In genomic region chr15:25830844-25831443, GRCh38 we compare ENCODE assay signal across 10 cellular contexts. TPM values are rescaled to one million over a fixed set of nuclear protein-coding genes. Genes with fewer than 3 reads are reported as not detected.
DNase-seq lines count a peak whose midpoint lies in the region; ATAC-seq and TF ChIP-seq lines count a peak whose summit lies in the region.
"Had no signal": no experiment of that assay in that cellular context is flagged by ENCODE, and none has a peak within 500 bp of the region (broad histone marks: within the 10 kb centered on the region; RNA-seq: fewer than 3 reads in every experiment).

No MANE protein-coding gene starts in this region.

- CTCF ChIA-PET in activated naive CD4-positive, alpha-beta T cell treated with anti-CD3 and anti-CD28 coated beads, Interleukin-2, amount 10 ng/mL, durations not matched to agents 7 days and 5 days (lab: Charles Lee): no interaction called here
- CTCF ChIA-PET in activated naive CD4-positive, alpha-beta T cell treated with anti-CD3 and anti-CD28 coated beads for 36 hours (lab: Charles Lee): interaction anchor here (0.6 kb wide), 1 partner anchor 120 kb away, joined by 3 read pairs; no protein-coding TSS in a partner anchor

- H3K4me3 ChIP-seq in fibroblast of mammary gland (ENCODE audit: control insufficient read depth, low read depth, low read length): peak overlapping the region; percentile 47
- no peak overlapping the region for H3K4me3 ChIP-seq in uterus

- intact Hi-C loops in activated naive CD4-positive, alpha-beta T cell treated with anti-CD3 and anti-CD28 coated beads for 36 hours (cut with micrococcal nuclease): no loop called here
- intact Hi-C loops in uterus (cut with DNase I; ENCODE audit: low total_unique reads): no loop called here

- H3K9me3 ChIP-seq in uterus: no peaks in the 10 kb centered on the region

- no peak for TF ChIP-seq POLR2A in uterus (IDR thresholded peaks at IDR 0.05)

- peaks cover 1% of the 10 kb centered on the region for H3K9me3 Mint-ChIP-seq in activated naive CD4-positive, alpha-beta T cell treated with anti-CD3 and anti-CD28 coated beads, Interleukin-2, amount 10 ng/mL, durations not matched to agents 7 days and 5 days
- peaks cover 13% of the 10 kb centered on the region for H3K9me3 Mint-ChIP-seq in activated naive CD4-positive, alpha-beta T cell treated with anti-CD3 and anti-CD28 coated beads for 36 hours
- peaks cover 14% of the 10 kb centered on the region for H3K9me3 Mint-ChIP-seq in nephron

- no peak for TF ChIP-seq CTCF in fibroblast of mammary gland (conservative IDR thresholded peaks at IDR 0.05; ENCODE audit: control insufficient read depth, insufficient read depth, low read depth, low read length)
- TF ChIP-seq CTCF in nephron (IDR thresholded peaks at IDR 0.05; ENCODE audit: unreplicated experiment in 3 of 3): no peak
- no peak for TF ChIP-seq CTCF in uterus (IDR thresholded peaks at IDR 0.05)

- H3K27me3 ChIP-seq in uterus: no peaks in the 10 kb centered on the region

- H3K27ac ChIP-seq in uterus: peak overlapping the region; percentile 73

- no peaks in the 10 kb centered on the region for H3K27me3 Mint-ChIP-seq in activated naive CD4-positive, alpha-beta T cell treated with anti-CD3 and anti-CD28 coated beads, Interleukin-2, amount 10 ng/mL, durations not matched to agents 7 days and 5 days
- no peaks in the 10 kb centered on the region for H3K27me3 Mint-ChIP-seq in activated naive CD4-positive, alpha-beta T cell treated with anti-CD3 and anti-CD28 coated beads for 36 hours (ENCODE audit: low read depth)
- H3K27me3 Mint-ChIP-seq in nephron (ENCODE audit: low read depth): peaks cover 6% of the 10 kb centered on the region

- peaks cover 37% of the 10 kb centered on the region for H3K36me3 Mint-ChIP-seq in activated naive CD4-positive, alpha-beta T cell treated with anti-CD3 and anti-CD28 coated beads, Interleukin-2, amount 10 ng/mL, durations not matched to agents 7 days and 5 days
- H3K36me3 Mint-ChIP-seq in activated naive CD4-positive, alpha-beta T cell treated with anti-CD3 and anti-CD28 coated beads for 36 hours (ENCODE audit: low read depth): peaks cover 30% of the 10 kb centered on the region
- H3K36me3 Mint-ChIP-seq in nephron (ENCODE audit: low read depth): no peaks in the 10 kb centered on the region

- no peak for DNase-seq in activated naive CD4-positive, alpha-beta T cell treated with anti-CD3 and anti-CD28 coated beads, Interleukin-2, amount 10 ng/mL, durations not matched to agents 7 days and 5 days
- no peak for DNase-seq in activated naive CD4-positive, alpha-beta T cell treated with anti-CD3 and anti-CD28 coated beads for 36 hours
- DNase-seq in fibroblast of mammary gland (ENCODE audit: low read depth) (peak; percentile 95), uterus (peak; percentile 71 to 73), NCI-H1105 treated with DMSO at 0.1 percent for 48 hours (lab: John Stamatoyannopoulos, UW) (no peak)
- DNase-seq: 8988T; activated effector memory CD4-positive, alpha-beta T cell treated with anti-CD3 and anti-CD28 coated beads, Interleukin-2, amount 50 U/mL, for 16 hours had no signal

- H3K4me1 ChIP-seq in uterus: peaks cover 0 to 5% of the 10 kb centered on the region in 2 donors

- ATAC-seq in GM19324 (IDR thresholded peaks at IDR 0.05; ENCODE audit: low FRiP score, unreplicated experiment) (no peak), GM18517 (IDR thresholded peaks at IDR 0.05; ENCODE audit: unreplicated experiment) (no peak)

- peaks cover 18% of the 10 kb centered on the region for H3K4me1 Mint-ChIP-seq in activated naive CD4-positive, alpha-beta T cell treated with anti-CD3 and anti-CD28 coated beads, Interleukin-2, amount 10 ng/mL, durations not matched to agents 7 days and 5 days
- H3K4me1 Mint-ChIP-seq in activated naive CD4-positive, alpha-beta T cell treated with anti-CD3 and anti-CD28 coated beads for 36 hours (ENCODE audit: low read depth): peaks cover 37% of the 10 kb centered on the region
- H3K4me1 Mint-ChIP-seq in nephron: peaks cover 31% of the 10 kb centered on the region

- no peaks in the 10 kb centered on the region for H3K36me3 ChIP-seq in uterus

- H3K27ac Mint-ChIP-seq in activated naive CD4-positive, alpha-beta T cell treated with anti-CD3 and anti-CD28 coated beads, Interleukin-2, amount 10 ng/mL, durations not matched to agents 7 days and 5 days: peak overlapping the region; percentile 16
- H3K27ac Mint-ChIP-seq in activated naive CD4-positive, alpha-beta T cell treated with anti-CD3 and anti-CD28 coated beads for 36 hours: no peak overlapping the region
- peak overlapping the region; percentile 33 to 66 (median 59) for H3K27ac Mint-ChIP-seq in nephron

- H3K4me3 Mint-ChIP-seq in activated naive CD4-positive, alpha-beta T cell treated with anti-CD3 and anti-CD28 coated beads, Interleukin-2, amount 10 ng/mL, durations not matched to agents 7 days and 5 days: no peak overlapping the region
- H3K4me3 Mint-ChIP-seq in activated naive CD4-positive, alpha-beta T cell treated with anti-CD3 and anti-CD28 coated beads for 36 hours: no peak overlapping the region
- peak overlapping the region in 2 of 3 experiments; percentile 10 to 41 for H3K4me3 Mint-ChIP-seq in nephron

RNA-seq across cellular contexts. Expression of gene ATP10A, which starts 32.2 kb away (rescaled TPM):
- total RNA-seq in activated naive CD4-positive, alpha-beta T cell treated with anti-CD3 and anti-CD28 coated beads for 36 hours: 10 to 100 TPM; 11.9 to 13.0 TPM
- 1 to 10 TPM in 3 of 4 donors, under 1 TPM in 1; 0.29 to 3.8 (median 2.5) TPM for total RNA-seq in uterus

Comparison
In these comparisons a context has a peak if more than half of its experiments do, and no peak if none do; other contexts are left out.
1. DNase-seq: peak in fibroblast of mammary gland (single experiment) and uterus (2 of 2); none in activated naive CD4-positive, alpha-beta T cell treated with anti-CD3 and anti-CD28 coated beads, Interleukin-2, amount 10 ng/mL, durations not matched to agents 7 days and 5 days (single experiment), activated naive CD4-positive, alpha-beta T cell treated with anti-CD3 and anti-CD28 coated beads for 36 hours (single experiment) and NCI-H1105 treated with DMSO at 0.1 percent for 48 hours (single experiment).
2. H3K4me3 Mint-ChIP-seq: peak in nephron (2 of 3); none in activated naive CD4-positive, alpha-beta T cell treated with anti-CD3 and anti-CD28 coated beads, Interleukin-2, amount 10 ng/mL, durations not matched to agents 7 days and 5 days (single experiment) and activated naive CD4-positive, alpha-beta T cell treated with anti-CD3 and anti-CD28 coated beads for 36 hours (single experiment).